Comparison of ENCODE assay signal across 14 cellular contexts in the genomic region with DNA sequence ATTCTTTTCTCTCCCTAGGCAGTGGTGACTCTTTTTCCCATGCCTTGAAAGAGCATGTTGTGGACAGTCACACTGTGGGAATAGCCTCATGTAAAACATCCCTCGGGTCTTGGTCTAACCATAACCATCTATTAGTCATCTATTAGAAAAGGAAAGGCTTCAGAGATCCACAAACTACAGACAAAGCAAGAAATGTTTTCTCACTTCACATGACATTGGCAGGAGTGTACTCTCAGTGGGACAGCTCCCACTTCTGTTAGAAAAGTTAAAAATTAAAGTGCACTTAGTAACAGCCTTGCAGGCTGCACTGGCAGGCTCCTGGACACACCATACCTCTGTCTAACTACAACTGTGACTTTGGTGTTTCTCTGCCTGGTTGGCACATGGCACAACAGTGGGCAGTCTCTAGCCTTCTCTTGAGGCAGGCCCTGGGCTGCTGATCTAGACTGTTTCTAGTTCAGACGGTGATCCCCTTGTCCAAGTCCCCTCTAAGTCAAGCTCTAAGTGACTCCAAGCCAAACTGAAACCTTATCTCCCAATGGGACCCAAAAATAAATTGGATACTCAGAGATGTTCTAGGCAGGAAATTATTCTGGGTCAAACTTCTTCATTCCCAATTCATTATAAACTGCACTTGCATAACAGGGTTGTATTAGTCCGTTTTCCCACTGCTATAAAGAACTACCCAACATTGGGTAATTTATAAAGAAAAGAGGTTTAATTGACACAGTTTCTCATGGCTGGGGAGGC. TPM values are rescaled to one million over a fixed set of nuclear protein-coding genes. Genes with fewer than 3 reads are reported as not detected.
DNase-seq lines count a peak whose midpoint lies in the region; TF ChIP-seq lines count a peak whose summit lies in the region.
"Had no signal": no experiment of that assay in that cellular context is flagged by ENCODE, and none has a peak within 500 bp of the region (broad histone marks: within the 10 kb centered on the region; RNA-seq: fewer than 3 reads in every experiment).

No MANE protein-coding gene starts in this region.

- H3K36me3 ChIP-seq in uterus (no peaks in the 10 kb centered on the region), Caco-2 (ENCODE audit: control insufficient read depth, insufficient read depth, low read length) (no peaks in the 10 kb centered on the region)
- H3K36me3 ChIP-seq: SJCRH30 had no signal

- no peak for TF ChIP-seq POLR2A in uterus (IDR thresholded peaks at IDR 0.05)

- H3K27me3 ChIP-seq in uterus (no peaks in the 10 kb centered on the region), Caco-2 (replicated peaks; ENCODE audit: control insufficient read depth, insufficient read depth, low read length) (no peaks in the 10 kb centered on the region)
- H3K27me3 ChIP-seq: SJCRH30 had no signal

- H3K4me3 Mint-ChIP-seq in Caco-2 (ENCODE audit: unreplicated experiment), result no peak overlapping the region
- H3K4me3 Mint-ChIP-seq: dendritic cell treated with granulocyte-macrophage colony-stimulating factor and Interleukin-4, amounts not matched to agents 40 ng/mL and 50 ng/mL, for 4 days had no signal

- no peaks in the 10 kb centered on the region for H3K9me3 ChIP-seq in uterus
- H3K9me3 ChIP-seq in Caco-2, result peaks cover 8% of the 10 kb centered on the region; the same call in 1 of the 2 replicates
- H3K9me3 ChIP-seq: SJCRH30 had no signal

- H3K4me1 ChIP-seq in uterus (no peaks in the 10 kb centered on the region), Caco-2 (no peaks in the 10 kb centered on the region)

- CTCF ChIA-PET in Caco-2 (lab: Charles Lee), result no interaction called here

- POLR2A ChIA-PET in Caco-2 (lab: Charles Lee), result no interaction called here

- DNase-seq in GM03348 (ENCODE audit: low spot score) (peak; percentile 32), M059J (ENCODE audit: low read depth) (peak; percentile 77), fibroblast of villous mesenchyme (ENCODE audit: low read depth) (peak; percentile 50), renal cortical epithelial cell (ENCODE audit: low read depth) (peak; percentile 99), uterus (no peak), DMS53 (lab: John Stamatoyannopoulos, UW) (no peak), Caco-2 (no peak), retina (no peak)
- DNase-seq: activated CD4-positive, alpha-beta T cell treated with anti-CD3 and anti-CD28 coated beads for 48 hours; activated gamma-delta T cell; Kasumi-1; SJCRH30; stimulated activated naive CD4-positive, alpha-beta T cell had no signal

- no peak overlapping the region for H3K27ac ChIP-seq in uterus
- H3K27ac ChIP-seq: SJCRH30 had no signal

- no peak for TF ChIP-seq CTCF in fibroblast of villous mesenchyme (IDR thresholded peaks at IDR 0.05; ENCODE audit: insufficient read depth, low read depth, low read length)
- TF ChIP-seq CTCF in uterus (IDR thresholded peaks at IDR 0.05), result no peak
- TF ChIP-seq CTCF in Caco-2 (IDR thresholded peaks at IDR 0.05; ENCODE audit: insufficient read depth in 1 of 2, low read depth in 1 of 2, low read length in 1 of 2, severe bottlenecking in 1 of 2, unreplicated experiment in 1 of 2), result no peak

- intact Hi-C loops in uterus (cut with DNase I; ENCODE audit: low total_unique reads) (no loop called here), Caco-2 (cut with micrococcal nuclease; ENCODE audit: unreplicated experiment) (no loop called here)

- H3K4me3 ChIP-seq in fibroblast of villous mesenchyme (ENCODE audit: low read depth, low read length), result no peak overlapping the region
- H3K4me3 ChIP-seq in uterus, result no peak overlapping the region
- no peak overlapping the region for H3K4me3 ChIP-seq in Caco-2 (ENCODE audit: low read depth, low read length)
- H3K4me3 ChIP-seq: SJCRH30 had no signal

- peaks cover 10% of the 10 kb centered on the region for H3K9me3 Mint-ChIP-seq in Caco-2 (ENCODE audit: unreplicated experiment)

- no TSS peak for BruUV-seq in Caco-2 (replicated peaks; lab: Mats Ljungman, UMichigan)

- no peak overlapping the region for H3K27ac Mint-ChIP-seq in Caco-2 (ENCODE audit: unreplicated experiment)
- H3K27ac Mint-ChIP-seq: dendritic cell treated with granulocyte-macrophage colony-stimulating factor and Interleukin-4, amounts not matched to agents 40 ng/mL and 50 ng/mL, for 4 days had no signal

- no peaks in the 10 kb centered on the region for H3K36me3 Mint-ChIP-seq in Caco-2 (ENCODE audit: insufficient read depth, unreplicated experiment)

- H3K4me1 Mint-ChIP-seq in Caco-2 (ENCODE audit: low read depth, unreplicated experiment), result no peaks in the 10 kb centered on the region

- H3K27me3 Mint-ChIP-seq in Caco-2 (ENCODE audit: insufficient read depth, unreplicated experiment), result no peaks in the 10 kb centered on the region

RNA-seq across cellular contexts. Expression of a gene that starts 57.9 kb away (rescaled TPM):
- total RNA-seq in M059J (2014; rRNA removed; shearing (Covaris generic)), result 855 and 1,449 TPM in 2 replicates
- total RNA-seq in fibroblast of villous mesenchyme (1,751 and 1,757 TPM in 2 replicates), renal cortical epithelial cell (1,646 and 3,148 TPM in 2 replicates), uterus (1,000 to 10,000 TPM in 1 of 4 donors, 100 to 1,000 TPM in 3; 484 to 1,046 (median 601) TPM), Caco-2 (2022) (404 and 474 TPM in 2 replicates)

Comparison
In these comparisons a context has a peak if more than half of its experiments do, and no peak if none do; other contexts are left out.
1. DNase-seq: peak in GM03348 (single experiment), M059J (single experiment), fibroblast of villous mesenchyme (single experiment) and renal cortical epithelial cell (single experiment); none in uterus (0 of 2), DMS53 (single experiment), Caco-2 (0 of 2) and retina (single experiment).